In the genomic region with DNA sequence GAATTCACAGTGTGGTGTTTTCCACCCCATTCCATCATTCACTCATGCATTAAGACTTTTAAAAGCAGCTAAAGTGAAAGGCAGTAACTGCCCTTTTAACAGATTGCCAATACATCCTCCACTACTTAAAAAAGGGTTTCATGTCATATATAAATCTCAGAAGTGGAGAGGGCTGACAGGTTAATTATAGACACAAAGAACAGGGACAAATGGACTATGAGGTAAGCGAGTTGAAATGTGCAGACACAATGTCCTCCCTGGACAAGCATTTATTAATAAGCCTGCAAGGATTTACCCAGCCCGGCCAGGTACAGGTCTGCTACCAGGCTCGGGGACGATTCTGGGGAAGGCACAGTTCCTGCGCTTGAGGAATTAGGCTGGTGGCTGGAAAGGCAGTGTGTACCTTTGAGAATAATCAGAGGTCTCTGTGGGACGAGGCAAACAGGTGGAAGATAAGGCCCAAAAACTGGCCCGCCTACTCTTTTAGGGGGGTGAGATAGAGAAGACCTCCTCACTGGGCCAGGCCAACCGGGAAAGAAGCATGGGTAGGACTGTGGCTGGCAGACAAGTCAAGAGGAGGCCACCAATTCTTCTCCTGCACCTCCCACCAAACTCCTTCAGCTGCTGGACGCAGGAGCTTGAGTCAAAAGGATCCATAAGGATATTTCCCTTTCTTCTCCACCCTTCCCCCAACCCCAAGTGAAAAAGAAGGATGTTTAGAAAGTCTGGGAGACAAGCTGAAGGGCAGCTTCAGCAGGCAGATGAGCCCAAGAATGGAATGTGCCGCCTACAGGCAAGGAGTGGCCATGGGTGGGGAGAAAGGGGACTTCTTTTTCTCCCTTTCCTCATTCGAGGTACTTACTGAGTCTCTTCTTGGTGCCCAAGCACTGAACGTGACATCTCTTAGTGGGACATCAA, we compare ENCODE assay signal across 9 cellular contexts. TPM values are rescaled to one million over a fixed set of nuclear protein-coding genes. Genes with fewer than 3 reads are reported as not detected.
A peak's percentile ranks its signal among the peaks of the same experiment; 100 is the strongest.
DNase-seq lines count a peak whose midpoint lies in the region; ATAC-seq and TF ChIP-seq lines count a peak whose summit lies in the region.
"Had no signal": no experiment of that assay in that cellular context is flagged by ENCODE, and none has a peak within 500 bp of the region (broad histone marks: within the 10 kb centered on the region; RNA-seq: fewer than 3 reads in every experiment).

No MANE protein-coding gene starts in this region.

- CTCF ChIA-PET in activated CD8-positive, alpha-beta memory T cell treated with anti-CD3 and anti-CD28 coated beads, Interleukin-2, amount 10 ng/mL, durations not matched to agents 7 days and 5 days (lab: Charles Lee), result interaction anchor here (0.6 to 2.8 kb wide), 3 partner anchors 12 to 74 kb away, joined by 3 to 18 read pairs (median 5); no protein-coding TSS in a partner anchor
- CTCF ChIA-PET in Panc1 (lab: Charles Lee), result interaction anchor here (0.7 kb wide), 1 partner anchor 57 kb away, joined by 3 read pairs; no protein-coding TSS in a partner anchor

- in situ Hi-C loops in Panc1 (cut with HindIII; ENCODE audit: low pct_unique_long_range_greater_than_20kb, low sequenced_read_pairs), result no loop called here

- H3K36me3 ChIP-seq in Panc1 (ENCODE audit: control insufficient read depth, insufficient read depth, low read length) (no peaks in the 10 kb centered on the region), esophagus (ENCODE audit: control insufficient read depth in 2 of 2, insufficient read depth in 2 of 2, low read length in 1 of 2) (no peaks in the 10 kb centered on the region)

- TF ChIP-seq CTCF in Panc1 (IDR thresholded peaks at IDR 0.05), result peak; percentile 39; the same call in 1 of the 2 replicates

- H3K27ac ChIP-seq in Panc1 (ENCODE audit: low read length) (peak overlapping the region; percentile 86), esophagus (ENCODE audit: low read depth in 2 of 2, low read length in 1 of 2) (peak overlapping the region; percentile 84 to 85)

- peaks cover 60% of the 10 kb centered on the region for H3K27me3 Mint-ChIP-seq in activated CD8-positive, alpha-beta memory T cell treated with anti-CD3 and anti-CD28 coated beads, Interleukin-2, amount 10 ng/mL, durations not matched to agents 7 days and 5 days
- H3K27me3 Mint-ChIP-seq in natural killer cell treated with Interleukin-12 subunit alpha and Interleukin-12 subunit beta and Interleukin-15 and Interleukin-18, amount 100 ng/mL, for 72 hours, result peaks cover 0 to 2% of the 10 kb centered on the region in 2 donors

- no peak for ATAC-seq in activated CD8-positive, alpha-beta memory T cell treated with anti-CD3 and anti-CD28 coated beads, Interleukin-2, amount 10 ng/mL, durations not matched to agents 7 days and 5 days
- no peak for ATAC-seq in Panc1
- ATAC-seq in natural killer cell treated with Interleukin-12 subunit alpha and Interleukin-12 subunit beta and Interleukin-15 and Interleukin-18, amount 100 ng/mL, for 72 hours, result no peak

- 36 to 38% methylated on average over 12 of the region's 12 CpGs for WGBS in esophagus, 2 donors

- H3K9me3 Mint-ChIP-seq in activated CD8-positive, alpha-beta memory T cell treated with anti-CD3 and anti-CD28 coated beads, Interleukin-2, amount 10 ng/mL, durations not matched to agents 7 days and 5 days (ENCODE audit: low read depth), result no peaks in the 10 kb centered on the region
- no peaks in the 10 kb centered on the region for H3K9me3 Mint-ChIP-seq in natural killer cell treated with Interleukin-12 subunit alpha and Interleukin-12 subunit beta and Interleukin-15 and Interleukin-18, amount 100 ng/mL, for 72 hours
- H3K9me3 Mint-ChIP-seq: dendritic cell treated with granulocyte-macrophage colony-stimulating factor and Interleukin-4, amounts not matched to agents 40 ng/mL and 50 ng/mL, for 4 days had no signal

- peaks cover 32% of the 10 kb centered on the region for H3K4me1 Mint-ChIP-seq in activated CD8-positive, alpha-beta memory T cell treated with anti-CD3 and anti-CD28 coated beads, Interleukin-2, amount 10 ng/mL, durations not matched to agents 7 days and 5 days
- peaks cover 17 to 20% of the 10 kb centered on the region in 2 donors for H3K4me1 Mint-ChIP-seq in natural killer cell treated with Interleukin-12 subunit alpha and Interleukin-12 subunit beta and Interleukin-15 and Interleukin-18, amount 100 ng/mL, for 72 hours (ENCODE audit: low read depth in 2 of 2)

- H3K4me3 ChIP-seq in Panc1 (ENCODE audit: low read depth in 2 of 2, low read length in 2 of 2), result peak overlapping the region; percentile 78 to 83
- H3K4me3 ChIP-seq in esophagus (ENCODE audit: low read depth in 1 of 2, low read length in 2 of 2), result peak overlapping the region; percentile 71 to 97

- no TSS peak for BruUV-seq in Panc1 (replicated peaks; lab: Mats Ljungman, UMichigan)

- peak overlapping the region; percentile 72 for H3K4me3 Mint-ChIP-seq in activated CD8-positive, alpha-beta memory T cell treated with anti-CD3 and anti-CD28 coated beads, Interleukin-2, amount 10 ng/mL, durations not matched to agents 7 days and 5 days
- peak overlapping the region; percentile 78 for H3K4me3 Mint-ChIP-seq in natural killer cell treated with Interleukin-12 subunit alpha and Interleukin-12 subunit beta and Interleukin-15 and Interleukin-18, amount 100 ng/mL, for 72 hours

- H3K27ac Mint-ChIP-seq in activated CD8-positive, alpha-beta memory T cell treated with anti-CD3 and anti-CD28 coated beads, Interleukin-2, amount 10 ng/mL, durations not matched to agents 7 days and 5 days, result no peak overlapping the region
- peak overlapping the region in 1 of 2 donors; percentile 16 for H3K27ac Mint-ChIP-seq in natural killer cell treated with Interleukin-12 subunit alpha and Interleukin-12 subunit beta and Interleukin-15 and Interleukin-18, amount 100 ng/mL, for 72 hours
- H3K27ac Mint-ChIP-seq: dendritic cell treated with granulocyte-macrophage colony-stimulating factor and Interleukin-4, amounts not matched to agents 40 ng/mL and 50 ng/mL, for 4 days had no signal

- intact Hi-C loops in Panc1 (cut with micrococcal nuclease; ENCODE audit: unreplicated experiment), result loop anchor here (5.0 kb wide), 1 partner anchor 73 kb away; no protein-coding TSS in a partner anchor

- H3K36me3 Mint-ChIP-seq in activated CD8-positive, alpha-beta memory T cell treated with anti-CD3 and anti-CD28 coated beads, Interleukin-2, amount 10 ng/mL, durations not matched to agents 7 days and 5 days, result no peaks in the 10 kb centered on the region
- no peaks in the 10 kb centered on the region for H3K36me3 Mint-ChIP-seq in natural killer cell treated with Interleukin-12 subunit alpha and Interleukin-12 subunit beta and Interleukin-15 and Interleukin-18, amount 100 ng/mL, for 72 hours

- H3K4me1 ChIP-seq in Panc1 (ENCODE audit: control insufficient read depth, insufficient read depth, low read length) (peaks cover 56% of the 10 kb centered on the region), esophagus (ENCODE audit: control insufficient read depth in 2 of 2, insufficient read depth in 2 of 2, low read length in 1 of 2) (peaks cover 4 to 14% of the 10 kb centered on the region in 2 donors)

- H3K9me3 ChIP-seq in Panc1 (ENCODE audit: control insufficient read depth, insufficient read depth, low read depth, low read length) (no peaks in the 10 kb centered on the region), esophagus (ENCODE audit: control insufficient read depth in 2 of 2, insufficient read depth in 1 of 2, low read depth in 1 of 2, low read length in 1 of 2) (no peaks in the 10 kb centered on the region)

- POLR2A ChIA-PET in Panc1 (lab: Charles Lee), result no interaction called here

- H3K27me3 ChIP-seq in Panc1 (ENCODE audit: control insufficient read depth, insufficient read depth, low read length) (no peaks in the 10 kb centered on the region), esophagus (ENCODE audit: control insufficient read depth in 1 of 2, insufficient read depth in 2 of 2, low read length in 2 of 2) (no peaks in the 10 kb centered on the region)

- no peak for DNase-seq in activated CD8-positive, alpha-beta memory T cell treated with anti-CD3 and anti-CD28 coated beads, Interleukin-2, amount 10 ng/mL, durations not matched to agents 7 days and 5 days
- no peak for DNase-seq in activated CD8-positive, alpha-beta memory T cell treated with anti-CD3 and anti-CD28 coated beads, Interleukin-2, amount 50 U/mL, for 4 hours
- DNase-seq in Panc1 (ENCODE audit: low read depth, low spot score), result no peak
- DNase-seq in natural killer cell treated with Interleukin-12 subunit alpha and Interleukin-12 subunit beta and Interleukin-15 and Interleukin-18, amount 100 ng/mL, for 72 hours (ENCODE audit: low spot score), result no peak
- DNase-seq in NCI-H2107 treated with DMSO at 0.1 percent for 48 hours (lab: John Stamatoyannopoulos, UW; ENCODE audit: unreplicated experiment), result no peak
- no peak for DNase-seq in stimulated activated naive CD4-positive, alpha-beta T cell treated with Interleukin-2 at 50 U/mL for 16 hours (lab: John Stamatoyannopoulos, UW)
- DNase-seq in activated gamma-delta T cell (lab: John Stamatoyannopoulos, UW), result no peak

RNA-seq across cellular contexts. Expression of gene PDLIM1, which starts 1.5 kb away (rescaled TPM):
- total RNA-seq in activated CD8-positive, alpha-beta memory T cell treated with anti-CD3 and anti-CD28 coated beads, Interleukin-2, amount 10 ng/mL, durations not matched to agents 7 days and 5 days, result 10 to 100 TPM in 1 of 2 experiments, 1 to 10 TPM in 1; 4.8 to 22.7 TPM
- total RNA-seq in Panc1 (2021; ENCODE audit: unreplicated experiment), result 183 TPM
- polyA plus RNA-seq in Panc1 (2012; ENCODE audit: insufficient read length), result 200 TPM
- 100 to 1,000 TPM in 1 of 2 donors, 10 to 100 TPM in 1; 79.9 to 117 TPM for polyA plus RNA-seq in esophagus
- total RNA-seq in natural killer cell treated with Interleukin-12 subunit alpha and Interleukin-12 subunit beta and Interleukin-15 and Interleukin-18, amount 100 ng/mL, for 72 hours, result 1 to 10 TPM; 2.7 to 6.8 TPM
